Comparison of ENCODE assay signal across 8 cellular contexts in genomic region chr2:178477443-178478099, GRCh38. TPM values are rescaled to one million over a fixed set of nuclear protein-coding genes. Genes with fewer than 3 reads are reported as not detected.
DNase-seq lines count a peak whose midpoint lies in the region; ATAC-seq and TF ChIP-seq lines count a peak whose summit lies in the region.

No MANE protein-coding gene starts in this region.

- H3K9me3 ChIP-seq in A673 (ENCODE audit: low read depth, low read length, poor library complexity, severe bottlenecking): no peaks in the 10 kb centered on the region
- no peaks in the 10 kb centered on the region for H3K9me3 ChIP-seq in ascending aorta
- no peaks in the 10 kb centered on the region for H3K9me3 ChIP-seq in mesodermal cell (ENCODE audit: control insufficient read depth, low read length)

- intact Hi-C loops in A673 (cut with micrococcal nuclease; ENCODE audit: unreplicated experiment) (loop anchor here (1.0 kb wide), 1 partner anchor 26 kb away; the partner anchor contains the start of genes PJVK and PRKRA), ascending aorta (cut with DNase I) (loop anchor here (1.0 to 10.0 kb wide), 3 partner anchors 26 to 1203 kb away; partner anchors contain the start of genes PJVK, PRKRA and RBM45)

- peak overlapping the region; percentile 60 for H3K4me3 ChIP-seq in A673 (ENCODE audit: low read depth, low read length, poor library complexity, severe bottlenecking)
- H3K4me3 ChIP-seq in HFF-Myc (replicated peaks; ENCODE audit: low read depth, low read length): peak overlapping the region; percentile 93
- H3K4me3 ChIP-seq in ascending aorta: peak overlapping the region; percentile 77 to 89
- H3K4me3 ChIP-seq in mesodermal cell (ENCODE audit: extremely low read depth, insufficient read depth, low read length, poor library complexity, severe bottlenecking): peak overlapping the region; percentile 67

- no peak for TF ChIP-seq CTCF in A673 (conservative IDR thresholded peaks at IDR 0.05; ENCODE audit: low read depth, low read length)
- no peak for TF ChIP-seq CTCF in HFF-Myc (IDR thresholded peaks at IDR 0.05; ENCODE audit: low read depth, low read length, missing control alignments)
- TF ChIP-seq CTCF in ascending aorta (IDR thresholded peaks at IDR 0.05): no peak

- H3K27me3 ChIP-seq in A673 (replicated peaks; ENCODE audit: insufficient read depth, low read depth, low read length, poor library complexity) (no peaks in the 10 kb centered on the region), ascending aorta (no peaks in the 10 kb centered on the region)

- H3K27ac ChIP-seq in A673 (ENCODE audit: low read depth, low read length, poor library complexity, severe bottlenecking) (peak overlapping the region; percentile 92), ascending aorta (peak overlapping the region; percentile 78 to 94), mesodermal cell (ENCODE audit: low read depth, low read length, severe bottlenecking) (no peak overlapping the region)

- ATAC-seq in GM21390 (IDR thresholded peaks at IDR 0.05; ENCODE audit: unreplicated experiment) (no peak), HG02884 (IDR thresholded peaks at IDR 0.05; ENCODE audit: unreplicated experiment) (no peak), GM21825 (IDR thresholded peaks at IDR 0.05; ENCODE audit: unreplicated experiment) (no peak)

- H3K36me3 ChIP-seq in A673 (ENCODE audit: insufficient read depth, low read length, poor library complexity, severe bottlenecking) (no peaks in the 10 kb centered on the region), ascending aorta (no peaks in the 10 kb centered on the region), mesodermal cell (ENCODE audit: control insufficient read depth, insufficient read depth, low read length) (no peaks in the 10 kb centered on the region)

- peak; percentile 42 for DNase-seq in A673 (ENCODE audit: low spot score)
- no peak for DNase-seq in HFF-Myc (ENCODE audit: extremely low read depth, low read depth)
- DNase-seq in ascending aorta (ENCODE audit: low spot score in 2 of 2): no peak
- DNase-seq in activated gamma-delta T cell treated with Interleukin-2 at 50 U/mL for 16 hours: no peak

- peaks cover 29% of the 10 kb centered on the region for H3K4me1 ChIP-seq in A673 (ENCODE audit: insufficient read depth, low read length, poor library complexity, severe bottlenecking)
- H3K4me1 ChIP-seq in ascending aorta: peaks cover 0 to 18% of the 10 kb centered on the region in 2 donors
- H3K4me1 ChIP-seq in mesodermal cell (ENCODE audit: control insufficient read depth, insufficient read depth, low read length, poor library complexity, severe bottlenecking): peaks cover 10% of the 10 kb centered on the region

- WGBS in mesodermal cell (ENCODE audit: insufficient coverage in 2 of 2), 2 experiments: 57 to 67% methylated on average over 1 of the region's 3 CpGs

- CTCF ChIA-PET in A673 (lab: Charles Lee): no interaction called here

- POLR2A ChIA-PET in A673 (lab: Charles Lee; ENCODE audit: low non-redundant PET): no interaction called here

- no TSS peak for BruUV-seq in A673 (replicated peaks; lab: Mats Ljungman, UMichigan)

RNA-seq across cellular contexts. Expression of gene FKBP7, which starts 0.8 kb away (rescaled TPM):
- total RNA-seq in A673 (2021) (17.1 and 18.4 TPM in 2 replicates), ascending aorta (7.7 TPM)
- 60.5 TPM for polyA plus RNA-seq in mesodermal cell (2013, experiment 1 of 2)
- polyA plus RNA-seq in mesodermal cell (2013, experiment 2 of 2): 67.5 TPM

RNA-seq across cellular contexts. Expression of gene PLEKHA3, which starts 2.7 kb away (rescaled TPM):
- total RNA-seq in A673 (2021) (26.6 and 27.0 TPM in 2 replicates), ascending aorta (4.8 TPM)
- 16.4 TPM for polyA plus RNA-seq in mesodermal cell (2013, experiment 1 of 2)
- polyA plus RNA-seq in mesodermal cell (2013, experiment 2 of 2): 12.3 TPM

RNA-seq across cellular contexts. Expression of gene PJVK, which starts 26.4 kb away (rescaled TPM):
- total RNA-seq in A673 (2021): 1.9 and 2.3 TPM in 2 replicates
- total RNA-seq in ascending aorta: not detected
- polyA plus RNA-seq in mesodermal cell (2013, experiment 1 of 2): 3.1 TPM
- 2.4 TPM for polyA plus RNA-seq in mesodermal cell (2013, experiment 2 of 2)

RNA-seq across cellular contexts. Expression of gene PRKRA, which starts 26.6 kb away (rescaled TPM):
- total RNA-seq in A673 (2021) (62.6 and 66.4 TPM in 2 replicates), ascending aorta (75.5 TPM)
- polyA plus RNA-seq in mesodermal cell (2013, experiment 1 of 2): 62.0 TPM
- polyA plus RNA-seq in mesodermal cell (2013, experiment 2 of 2): 63.7 TPM
